Comparison of ENCODE assay signal across 12 cellular contexts in the genomic region with DNA sequence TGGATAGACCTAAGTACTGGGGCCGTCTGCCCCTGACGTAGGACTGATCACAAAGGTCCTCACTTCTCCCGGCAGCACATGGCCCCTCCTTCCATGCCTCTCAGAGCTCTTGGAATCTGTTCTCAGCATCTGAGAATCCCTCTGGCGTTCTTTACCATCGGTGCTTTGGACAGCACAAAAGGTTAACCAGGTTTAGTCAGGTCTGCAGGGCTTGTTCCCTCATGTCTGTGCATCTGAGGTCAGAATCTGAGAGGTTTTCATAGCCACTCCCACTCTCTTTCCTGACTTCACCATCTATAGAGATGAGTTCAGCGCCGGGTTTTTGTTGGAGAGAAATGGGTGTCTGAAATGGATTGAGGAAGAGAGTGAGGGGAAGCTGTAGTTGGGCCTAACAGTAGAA.
"Had no signal": no experiment of that assay in that cellular context is flagged by ENCODE, and none has a peak within 500 bp of the region (broad histone marks: within the 10 kb centered on the region; RNA-seq: fewer than 3 reads in every experiment).

No MANE protein-coding gene starts in this region.

- H3K36me3 ChIP-seq: vagina, WERI-Rb-1 had no signal

- H3K27ac Mint-ChIP-seq: activated naive CD8-positive, alpha-beta T cell treated with anti-CD3 and anti-CD28 coated beads for 36 hours; activated T-cell treated with anti-CD3 and anti-CD28 coated beads, Interleukin-2, amount 50 U/mL, for 24 hours; dendritic cell treated with granulocyte-macrophage colony-stimulating factor and Interleukin-4, amounts not matched to agents 40 ng/mL and 50 ng/mL, for 4 days; naive thymus-derived CD8-positive, alpha-beta T cell; stimulated activated effector memory CD8-positive, alpha-beta T cell treated with anti-CD3 and anti-CD28 coated beads, Interleukin-12 subunit alpha, Interleukin-12 subunit beta, amount 100 ng/mL, for 72 hours had no signal

- H3K4me3 ChIP-seq: mucosa of descending colon, vagina had no signal

- H3K27ac ChIP-seq: vagina, WERI-Rb-1 had no signal

- H3K36me3 Mint-ChIP-seq: activated naive CD8-positive, alpha-beta T cell treated with anti-CD3 and anti-CD28 coated beads for 36 hours; brain; naive thymus-derived CD8-positive, alpha-beta T cell; stimulated activated effector memory CD8-positive, alpha-beta T cell treated with anti-CD3 and anti-CD28 coated beads, Interleukin-12 subunit alpha, Interleukin-12 subunit beta, amount 100 ng/mL, for 72 hours had no signal

- H3K27me3 ChIP-seq: vagina had no signal

- H3K9me3 ChIP-seq: mucosa of descending colon, vagina had no signal

- H3K27me3 Mint-ChIP-seq: brain had no signal

- DNase-seq: activated CD4-positive, alpha-beta T cell treated with anti-CD3 and anti-CD28 coated beads, Interleukin-2, amount 50 U/mL, for 48 hours; activated naive CD8-positive, alpha-beta T cell treated with anti-CD3 and anti-CD28 coated beads for 36 hours; activated T-cell treated with anti-CD3 and anti-CD28 coated beads, Interleukin-2, amount 50 U/mL, for 24 hours; effector memory CD4-positive, alpha-beta T cell; islet precursor cell; mucosa of descending colon; naive thymus-derived CD8-positive, alpha-beta T cell; WERI-Rb-1 had no signal

- H3K9me3 Mint-ChIP-seq: activated naive CD8-positive, alpha-beta T cell treated with anti-CD3 and anti-CD28 coated beads for 36 hours; activated T-cell treated with anti-CD3 and anti-CD28 coated beads, Interleukin-2, amount 50 U/mL, for 24 hours; brain; dendritic cell treated with granulocyte-macrophage colony-stimulating factor and Interleukin-4, amounts not matched to agents 40 ng/mL and 50 ng/mL, for 4 days; naive thymus-derived CD8-positive, alpha-beta T cell; stimulated activated effector memory CD8-positive, alpha-beta T cell treated with anti-CD3 and anti-CD28 coated beads, Interleukin-12 subunit alpha, Interleukin-12 subunit beta, amount 100 ng/mL, for 72 hours had no signal

- H3K4me3 Mint-ChIP-seq: activated naive CD8-positive, alpha-beta T cell treated with anti-CD3 and anti-CD28 coated beads for 36 hours; activated T-cell treated with anti-CD3 and anti-CD28 coated beads, Interleukin-2, amount 50 U/mL, for 24 hours; brain; dendritic cell treated with granulocyte-macrophage colony-stimulating factor and Interleukin-4, amounts not matched to agents 40 ng/mL and 50 ng/mL, for 4 days; naive thymus-derived CD8-positive, alpha-beta T cell; stimulated activated effector memory CD8-positive, alpha-beta T cell treated with anti-CD3 and anti-CD28 coated beads, Interleukin-12 subunit alpha, Interleukin-12 subunit beta, amount 100 ng/mL, for 72 hours had no signal
